ENCODE assay signal across 15 cellular contexts in genomic region chrX:47577901-47578300, GRCh38. TPM values are rescaled to one million over a fixed set of nuclear protein-coding genes. Genes with fewer than 3 reads are reported as not detected.
DNase-seq lines count a peak whose midpoint lies in the region; FAIRE-seq and TF ChIP-seq lines count a peak whose summit lies in the region.
"Had no signal": no experiment of that assay in that cellular context is flagged by ENCODE, and none has a peak within 500 bp of the region (broad histone marks: within the 10 kb centered on the region; RNA-seq: fewer than 3 reads in every experiment).

No MANE protein-coding gene starts in this region.

- no peak overlapping the region for H2AK5ac ChIP-seq in neuronal stem cell (ENCODE audit: low read depth, low read length)

- H2BK15ac ChIP-seq in neuronal stem cell (ENCODE audit: low read length): no peak overlapping the region

- H3K27me3 ChIP-seq in BLaER1 treated with 17β-estradiol and CSF1 and Interleukin-3, amounts not matched to agents 10 nM and 100 nM: peaks cover 0 to 29% (median 7%) of the 10 kb centered on the region in 11 experiments; a peak in 12 of 22 replicates
- no peaks in the 10 kb centered on the region for H3K27me3 ChIP-seq in bronchial epithelial cell (ENCODE audit: control insufficient read depth, insufficient read depth, low read length)
- no peaks in the 10 kb centered on the region for H3K27me3 ChIP-seq in neuronal stem cell (ENCODE audit: control insufficient read depth in 3 of 3, insufficient read depth in 3 of 3, low read depth in 1 of 3, low read length in 3 of 3)

- H3K27ac ChIP-seq in BLaER1 treated with 17β-estradiol and CSF1 and Interleukin-3, amounts not matched to agents 10 nM and 100 nM: peak overlapping the region in 2 of 11 experiments; percentile 19 to 21; a peak in 2 of 22 replicates
- H3K27ac ChIP-seq in neuronal stem cell (replicated peaks; ENCODE audit: low read length): no peak overlapping the region
- H3K27ac ChIP-seq: C4-2B, KMS-11 had no signal

- H4K8ac ChIP-seq in neuronal stem cell (ENCODE audit: low read depth, low read length): no peak overlapping the region

- DNase-seq in GM12892 (ENCODE audit: insufficient read length) (no peak), bronchial epithelial cell (ENCODE audit: low read depth) (no peak), neuronal stem cell (ENCODE audit: low spot score) (no peak), D341Med (ENCODE audit: low spot score) (no peak), NCI-H2171 (lab: John Stamatoyannopoulos, UW) (no peak), NCI-H345 (lab: John Stamatoyannopoulos, UW) (no peak)
- DNase-seq: NCI-H1092 treated with DMSO at 0.1 percent for 48 hours, NCI-H1694, SHP77 treated with DMSO at 0.1 percent for 48 hours had no signal

- H3K14ac ChIP-seq in neuronal stem cell (ENCODE audit: low read length): no peak overlapping the region

- no peak overlapping the region for H2BK120ac ChIP-seq in neuronal stem cell (ENCODE audit: low read depth, low read length)

- no peak overlapping the region for H4K91ac ChIP-seq in neuronal stem cell (ENCODE audit: low read depth, low read length, poor library complexity)

- no peak overlapping the region for H2BK5ac ChIP-seq in neuronal stem cell (ENCODE audit: low read length)

- no peak for TF ChIP-seq POLR2A in GM12892 (IDR thresholded peaks at IDR 0.05; ENCODE audit: low read depth, low read length)

- H3K4me1 ChIP-seq in BLaER1 treated with 17β-estradiol and CSF1 and Interleukin-3, amounts not matched to agents 10 nM and 100 nM: peaks cover 60 to 87% (median 69%) of the 10 kb centered on the region in 10 experiments
- H3K4me1 ChIP-seq in neuronal stem cell (ENCODE audit: control insufficient read depth in 2 of 2, insufficient read depth in 1 of 2, low read depth in 1 of 2, low read length in 2 of 2): peaks cover 0 to 11% of the 10 kb centered on the region in 2 donors

- H3K23ac ChIP-seq in neuronal stem cell (ENCODE audit: low read depth, low read length, poor library complexity): no peak overlapping the region

- no peak overlapping the region for H3K4me3 ChIP-seq in BLaER1 treated with 17β-estradiol and CSF1 and Interleukin-3, amounts not matched to agents 10 nM and 100 nM
- H3K4me3 ChIP-seq in bronchial epithelial cell (ENCODE audit: low read depth, low read length) (no peak overlapping the region), neuronal stem cell (ENCODE audit: low read length in 2 of 2) (no peak overlapping the region)

- WGBS in neuronal stem cell (ENCODE audit: extremely low coverage in 2 of 2, insufficient read length in 2 of 2, insufficient replicate concordance in 1 of 2), 2 donors: no CpG with 5 or more reads among the region's 3 CpGs

- H3K36me3 ChIP-seq in BLaER1 treated with 17β-estradiol and CSF1 and Interleukin-3, amounts not matched to agents 10 nM and 100 nM: no peaks in the 10 kb centered on the region
- H3K36me3 ChIP-seq in bronchial epithelial cell (ENCODE audit: control insufficient read depth, insufficient read depth, low read length) (no peaks in the 10 kb centered on the region), neuronal stem cell (replicated peaks in 1 of 2; ENCODE audit: control insufficient read depth in 2 of 2, insufficient read depth in 2 of 2, low read length in 2 of 2) (no peaks in the 10 kb centered on the region)

- no peak overlapping the region for H2AFZ ChIP-seq in neuronal stem cell (ENCODE audit: low read length)

- FAIRE-seq in GM12892 (lab: Jason Lieb, UNC) (peak; percentile 48), bronchial epithelial cell (lab: Jason Lieb, UNC) (peak; percentile 86)
- FAIRE-seq: GM19239, RCC 7860 had no signal

- no peak for TF ChIP-seq CTCF in bronchial epithelial cell (IDR thresholded peaks at IDR 0.05; ENCODE audit: insufficient read depth, low read length, severe bottlenecking)

- H3K9ac ChIP-seq in BLaER1 treated with 17β-estradiol and CSF1 and Interleukin-3, amounts not matched to agents 10 nM and 100 nM: no peak overlapping the region
- H3K9ac ChIP-seq in neuronal stem cell (ENCODE audit: low read depth, low read length, poor library complexity): peak overlapping the region; percentile 21
- H3K9ac ChIP-seq: KMS-11 had no signal

- H3K9me3 ChIP-seq in BLaER1 treated with 17β-estradiol and CSF1 and Interleukin-3, amounts not matched to agents 10 nM and 100 nM (replicated peaks in 1 of 11): peaks cover 0 to 6% (median 0%) of the 10 kb centered on the region in 11 experiments; a peak in 2 of 22 replicates
- no peaks in the 10 kb centered on the region for H3K9me3 ChIP-seq in neuronal stem cell (replicated peaks in 1 of 2; ENCODE audit: control insufficient read depth in 2 of 2, insufficient read depth in 1 of 2, low read depth in 1 of 2, low read length in 2 of 2)

- H3K18ac ChIP-seq in neuronal stem cell (ENCODE audit: low read length): no peak overlapping the region

- H3K4me2 ChIP-seq in BLaER1 treated with 17β-estradiol and CSF1 and Interleukin-3, amounts not matched to agents 10 nM and 100 nM: peak overlapping the region; percentile 33 to 86 (median 60); a peak in 18 of 22 replicates
- no peak overlapping the region for H3K4me2 ChIP-seq in neuronal stem cell (ENCODE audit: insufficient read depth, low read length, poor library complexity, severe bottlenecking)
- H3K4me2 ChIP-seq: KMS-11 had no signal

- H2BK12ac ChIP-seq in neuronal stem cell (ENCODE audit: low read length): no peak overlapping the region

- peaks cover 2% of the 10 kb centered on the region for H3K79me1 ChIP-seq in neuronal stem cell (ENCODE audit: low read depth, low read length)

- H3K4ac ChIP-seq in neuronal stem cell (ENCODE audit: low read length): no peak overlapping the region

- H4K20me1 ChIP-seq in BLaER1 treated with 17β-estradiol and CSF1 and Interleukin-3, amounts not matched to agents 10 nM and 100 nM: no peaks in the 10 kb centered on the region

RNA-seq across cellular contexts. Expression of gene TIMP1, which starts 4.3 kb away (rescaled TPM):
- polyA plus RNA-seq in GM12892 (2012; ENCODE audit: missing spikeins): 61.8 TPM
- 32.0 and 57.1 TPM in 2 replicates for total RNA-seq in bronchial epithelial cell
- 75.3 TPM for polyA plus RNA-seq in neuronal stem cell (2013, experiment 1 of 2)
- 72.6 TPM for polyA plus RNA-seq in neuronal stem cell (2013, experiment 2 of 2)

RNA-seq across cellular contexts. Expression of gene ARAF, which starts 16.9 kb away (rescaled TPM):
- 23.3 TPM for polyA plus RNA-seq in GM12892 (2012; ENCODE audit: missing spikeins)
- 9.2 and 10.6 TPM in 2 replicates for total RNA-seq in bronchial epithelial cell
- polyA plus RNA-seq in neuronal stem cell (2013, experiment 1 of 2): 48.0 TPM
- polyA plus RNA-seq in neuronal stem cell (2013, experiment 2 of 2): 47.8 TPM

RNA-seq across cellular contexts. Expression of gene SYN1, which starts 41.8 kb away (rescaled TPM):
- polyA plus RNA-seq in GM12892 (2012; ENCODE audit: missing spikeins): 1.4 TPM
- total RNA-seq in bronchial epithelial cell: 0.26 TPM in 1 of 2 replicates, not detected in the other
- polyA plus RNA-seq in neuronal stem cell (2013, experiment 1 of 2): 3.6 TPM
- polyA plus RNA-seq in neuronal stem cell (2013, experiment 2 of 2): 4.0 TPM
- total RNA-seq: NCI-H460 had no signal

RNA-seq across cellular contexts. Expression of gene CFP, which starts 51.8 kb away (rescaled TPM):
- 6.9 TPM for polyA plus RNA-seq in GM12892 (2012; ENCODE audit: missing spikeins)
- under 0.01 and 0.26 TPM in 2 replicates for total RNA-seq in bronchial epithelial cell
- 0.25 TPM for polyA plus RNA-seq in neuronal stem cell (2013, experiment 1 of 2)
- 0.24 TPM for polyA plus RNA-seq in neuronal stem cell (2013, experiment 2 of 2)
